ENCODE assay signal across 20 cellular contexts in genomic region chr13:46267166-46267565, GRCh38. TPM values are rescaled to one million over a fixed set of nuclear protein-coding genes. Genes with fewer than 3 reads are reported as not detected.
DNase-seq lines count a peak whose midpoint lies in the region; ATAC-seq, FAIRE-seq and TF ChIP-seq lines count a peak whose summit lies in the region.
"Had no signal": no experiment of that assay in that cellular context is flagged by ENCODE, and none has a peak within 500 bp of the region (broad histone marks: within the 10 kb centered on the region; RNA-seq: fewer than 3 reads in every experiment).

No MANE protein-coding gene starts in this region.

- TF ChIP-seq POLR2A in GM12878 (IDR thresholded peaks at IDR 0.05; ENCODE audit: low read depth, low read length) (no peak), sigmoid colon (IDR thresholded peaks at IDR 0.05) (no peak)

- no peaks in the 10 kb centered on the region for H3K4me1 Mint-ChIP-seq in progenitor cell of endocrine pancreas (ENCODE audit: low read depth)
- H3K4me1 Mint-ChIP-seq: CD4-positive, alpha-beta memory T cell had no signal

- H3K79me1 ChIP-seq in trophoblast cell (ENCODE audit: low read length) = no peaks in the 10 kb centered on the region

- SMC1A ChIA-PET in GM12878 (lab: Charles Lee; ENCODE audit: uncharacterized antibody, unreplicated experiment) = no interaction called here

- RAD21 ChIA-PET in GM12878 (lab: Charles Lee; ENCODE audit: unreplicated experiment) = no interaction called here

- DNase-seq in NCI-H226 = peak; percentile 5
- DNase-seq in GM12878 (ENCODE audit: low read depth, low spot score) = no peak
- DNase-seq in epithelial cell of proximal tubule (ENCODE audit: low read depth) = peak; percentile 1
- DNase-seq in trophoblast cell = peak; percentile 68 to 85
- DNase-seq in T-helper 1 cell = no peak
- DNase-seq in sigmoid colon = no peak
- DNase-seq in NCI-H345 treated with DMSO at 0.1 percent for 48 hours (lab: John Stamatoyannopoulos, UW; ENCODE audit: unreplicated experiment) = no peak
- no peak for DNase-seq in progenitor cell of endocrine pancreas (ENCODE audit: low spot score, unreplicated experiment)
- DNase-seq: C1 segment of cervical spinal cord; Calu3; CD4-positive, alpha-beta memory T cell; COR-L47; DMS53; DMS79 treated with DMSO at 0.1 percent for 48 hours; GOT3; HFFc6 had no signal

- H4K12ac ChIP-seq in trophoblast cell (ENCODE audit: low read depth, low read length) = no peak overlapping the region

- H3K27me3 Mint-ChIP-seq in progenitor cell of endocrine pancreas = no peaks in the 10 kb centered on the region

- H3K36me3 ChIP-seq in GM12878 (ENCODE audit: control insufficient read depth in 2 of 2, insufficient read depth in 2 of 2, low read length in 1 of 2) = no peaks in the 10 kb centered on the region
- H3K36me3 ChIP-seq in trophoblast cell (ENCODE audit: control insufficient read depth in 1 of 2, insufficient read depth in 2 of 2, low read length in 2 of 2) = no peaks in the 10 kb centered on the region
- no peaks in the 10 kb centered on the region for H3K36me3 ChIP-seq in sigmoid colon
- H3K36me3 ChIP-seq: HAP-1 had no signal

- no peak overlapping the region for H3K4me3 Mint-ChIP-seq in progenitor cell of endocrine pancreas (ENCODE audit: low read depth)
- H3K4me3 Mint-ChIP-seq: CD4-positive, alpha-beta memory T cell; HFFc6 had no signal

- no peak overlapping the region for H4K8ac ChIP-seq in trophoblast cell (ENCODE audit: low read depth, low read length)

- H3K14ac ChIP-seq in trophoblast cell (ENCODE audit: low read length) = no peak overlapping the region

- H4K20me1 ChIP-seq in GM12878 (ENCODE audit: control insufficient read depth, insufficient read depth) = no peaks in the 10 kb centered on the region

- BruUV-seq in GM12878 (replicated peaks; lab: Mats Ljungman, UMichigan) = no TSS peak

- H2BK5ac ChIP-seq in trophoblast cell (ENCODE audit: low read depth, low read length, poor library complexity) = no peak overlapping the region

- no peak overlapping the region for H3K4ac ChIP-seq in trophoblast cell (ENCODE audit: low read depth, low read length)

- H3K23ac ChIP-seq in trophoblast cell (ENCODE audit: low read length) = no peak overlapping the region

- H3K4me1 ChIP-seq in GM12878 (ENCODE audit: control insufficient read depth, insufficient read depth, low read length) (no peaks in the 10 kb centered on the region), trophoblast cell (ENCODE audit: control insufficient read depth in 1 of 2, insufficient read depth in 2 of 2, low read length in 2 of 2) (peaks cover 2 to 4% of the 10 kb centered on the region in 2 experiments), sigmoid colon (no peaks in the 10 kb centered on the region)

- CTCF ChIA-PET in GM12878 (lab: Yijun Ruan, JAX) = interaction anchor here (0.8 kb wide), 1 partner anchor 21 kb away, joined by 3 read pairs; no protein-coding TSS in a partner anchor

- TF ChIP-seq CTCF in GM12878 (IDR thresholded peaks at IDR 0.05 in 2 of 3, conservative IDR thresholded peaks at IDR 0.05 in 1 of 3; ENCODE audit: control insufficient read depth in 2 of 3, extremely low read depth in 1 of 3, insufficient read depth in 1 of 3, low read depth in 3 of 3, low read length in 3 of 3) (no peak), epithelial cell of proximal tubule (conservative IDR thresholded peaks at IDR 0.05; ENCODE audit: low read depth, low read length) (no peak), sigmoid colon (IDR thresholded peaks at IDR 0.05) (no peak), progenitor cell of endocrine pancreas (IDR thresholded peaks at IDR 0.05; ENCODE audit: unreplicated experiment) (no peak)

- 50% methylated on average over 2 of the region's 2 CpGs for WGBS in GM12878 (ENCODE audit: insufficient coverage, insufficient replicate concordance, low lambda C conversion rate, missing lambda C conversion rate)
- WGBS in trophoblast cell (ENCODE audit: extremely low coverage, insufficient coverage, insufficient read length) = no CpG with 5 or more reads among the region's 2 CpGs
- 81 to 93% methylated on average over 2 of the region's 2 CpGs for WGBS in sigmoid colon, 2 donors

- ATAC-seq in GM12878 = no peak

- TF ChIP-seq EP300 in GM12878 (IDR thresholded peaks at IDR 0.05; ENCODE audit: borderline replicate concordance in 1 of 2, control insufficient read depth in 1 of 2, low read depth in 2 of 2, low read length in 2 of 2) (no peak), sigmoid colon (IDR thresholded peaks at IDR 0.05) (no peak)

- H3K27ac Mint-ChIP-seq in progenitor cell of endocrine pancreas = no peak overlapping the region
- H3K27ac Mint-ChIP-seq: CD4-positive, alpha-beta memory T cell; HFFc6 had no signal

- no peaks in the 10 kb centered on the region for H3K36me3 Mint-ChIP-seq in progenitor cell of endocrine pancreas (ENCODE audit: insufficient read depth)
- H3K36me3 Mint-ChIP-seq: CD4-positive, alpha-beta memory T cell had no signal

- H3K4me3 ChIP-seq in GM12878 (no peak overlapping the region), epithelial cell of proximal tubule (ENCODE audit: low read depth, low read length) (no peak overlapping the region), trophoblast cell (ENCODE audit: low read depth, low read length) (no peak overlapping the region), sigmoid colon (no peak overlapping the region)
- H3K4me3 ChIP-seq: HAP-1 had no signal

- no peaks in the 10 kb centered on the region for H3K9me3 Mint-ChIP-seq in progenitor cell of endocrine pancreas (ENCODE audit: low read depth)
- H3K9me3 Mint-ChIP-seq: CD4-positive, alpha-beta memory T cell; HFFc6 had no signal

- in situ Hi-C loops in GM12878 (cut with MboI) = no loop called here

- peak; percentile 64 for FAIRE-seq in GM12878 (lab: Jason Lieb, UNC)
- FAIRE-seq: G401.6, H54 had no signal

- H3K9me3 ChIP-seq in GM12878 (replicated peaks; ENCODE audit: control insufficient read depth, insufficient read depth, low read length) (no peaks in the 10 kb centered on the region), trophoblast cell (ENCODE audit: insufficient read depth, low read depth, low read length) (no peaks in the 10 kb centered on the region), sigmoid colon (no peaks in the 10 kb centered on the region)
- H3K9me3 ChIP-seq: HAP-1 had no signal

- TF ChIP-seq RAD21 in GM12878 (IDR thresholded peaks at IDR 0.05; ENCODE audit: insufficient read depth, low read depth, low read length) = no peak

- H3K18ac ChIP-seq in trophoblast cell (ENCODE audit: low read length) = no peak overlapping the region

- POLR2A ChIA-PET in GM12878 (lab: Charles Lee) = no interaction called here

- H3K27me3 ChIP-seq in GM12878 (replicated peaks in 1 of 2; ENCODE audit: control insufficient read depth in 2 of 2, insufficient read depth in 2 of 2, low read length in 1 of 2) = no peaks in the 10 kb centered on the region; a peak in 3 of 4 replicates
- H3K27me3 ChIP-seq in trophoblast cell (ENCODE audit: insufficient read depth, low read length) = no peaks in the 10 kb centered on the region
- H3K27me3 ChIP-seq in sigmoid colon = no peaks in the 10 kb centered on the region

- no peak overlapping the region for H2AFZ ChIP-seq in GM12878 (ENCODE audit: control insufficient read depth, low read depth, low read length)
- H2AFZ ChIP-seq in trophoblast cell (ENCODE audit: insufficient read depth, low read length, poor library complexity) = no peak overlapping the region

- no peak overlapping the region for H2BK12ac ChIP-seq in trophoblast cell (ENCODE audit: low read length)

- H2AK5ac ChIP-seq in trophoblast cell (ENCODE audit: low read length) = no peak overlapping the region

- H4K91ac ChIP-seq in trophoblast cell (ENCODE audit: low read depth, low read length) = no peak overlapping the region

- no peak overlapping the region for H2BK120ac ChIP-seq in trophoblast cell (ENCODE audit: insufficient read depth, low read length, poor library complexity)

- H3K27ac ChIP-seq in GM12878 (ENCODE audit: control insufficient read depth, insufficient read depth) (no peak overlapping the region), trophoblast cell (ENCODE audit: low read depth, low read length) (no peak overlapping the region), sigmoid colon (no peak overlapping the region)

- H3K9ac ChIP-seq in GM12878 (ENCODE audit: control insufficient read depth, insufficient read depth, low read length) (no peak overlapping the region), trophoblast cell (ENCODE audit: low read length) (no peak overlapping the region)

- H3K4me2 ChIP-seq in GM12878 (ENCODE audit: control insufficient read depth, insufficient read depth) = no peak overlapping the region
- H3K4me2 ChIP-seq in trophoblast cell (ENCODE audit: low read length) = no peak overlapping the region

- H3K79me2 ChIP-seq in GM12878 (ENCODE audit: control insufficient read depth, insufficient read depth, low read length) = no peaks in the 10 kb centered on the region
- H3K79me2 ChIP-seq in trophoblast cell (ENCODE audit: control insufficient read depth, insufficient read depth, low read length, poor library complexity) = no peaks in the 10 kb centered on the region

- intact Hi-C loops in GM12878 (cut with micrococcal nuclease; ENCODE audit: unreplicated experiment) = no loop called here
- intact Hi-C loops in sigmoid colon (cut with DNase I) = no loop called here

TF ChIP-seq in GM12878, 131 proteins besides CTCF, POLR2A, EP300 and RAD21:
- TF ChIP-seq MYB (IDR thresholded peaks at IDR 0.05; ENCODE audit: borderline replicate concordance, low read depth, low read length) = no peak
- TF ChIP-seq EED (IDR thresholded peaks at IDR 0.05; ENCODE audit: low read depth) = no peak
- no peak for TF ChIP-seq SREBF1 (IDR thresholded peaks at IDR 0.05; ENCODE audit: low read length)

RNA-seq across cellular contexts. Expression of gene LRRC63, which starts 55.4 kb away (rescaled TPM):
- total RNA-seq in GM12878 (2013; cell fraction: nucleolus; rRNA removed) = 1.0 and 1.9 TPM in 2 replicates
- total RNA-seq in GM12878 (2014; rRNA removed) (0.34 and 1.0 TPM in 2 replicates), GM12878 (2014; rRNA removed; fragmentation: Illumina TruSeq; extraction: Trizol) (0.98 and 1.2 TPM in 2 replicates), GM12878 (2021) (0.51 and 0.56 TPM in 2 replicates), epithelial cell of proximal tubule (not detected in 2 replicates), sigmoid colon (not detected), progenitor cell of endocrine pancreas (0.24 and 0.42 TPM in 2 replicates)
- polyA plus RNA-seq in GM12878 (2011; ENCODE audit: low read depth) = not detected
- polyA plus RNA-seq in GM12878 (2011; rRNA removed) (0.04 TPM in 1 of 2 replicates, not detected in the other), GM12878 (2014; fragmentation: Illumina TruSeq; extraction: Trizol) (0.88 and 1.3 TPM in 2 replicates), GM12878 (2014; fragmentation: Nextera tagmentation; extraction: Ambion mirVana) (under 1 TPM; 0.40 to 0.76 TPM), GM12878 (2014; rRNA removed) (0.61 and 0.78 TPM in 2 replicates), GM12878 (2016; fragmentation: Nextera tagmentation; extraction: Ambion mirVana) (under 1 TPM; 0.56 to 0.92 TPM), sigmoid colon (not detected)
- polyA plus RNA-seq in GM12878 (2011; cell fraction: cytosol; rRNA removed) = not detected in 2 replicates
- not detected in 2 replicates for polyA plus RNA-seq in GM12878 (2011; cell fraction: nucleus; rRNA removed)
- 0.14 and 0.17 TPM in 2 replicates for polyA plus RNA-seq in GM12878 (2012)
- not detected in 2 replicates for polyA minus RNA-seq in GM12878 (2011; rRNA and poly(A)+ RNA removed)
- polyA minus RNA-seq in GM12878 (2011; cell fraction: cytosol; rRNA and poly(A)+ RNA removed) = not detected in 2 replicates
- polyA minus RNA-seq in GM12878 (2011; cell fraction: nucleus; rRNA and poly(A)+ RNA removed) = not detected in 2 replicates
- 0.19 and 0.24 TPM in 2 replicates for polyA plus RNA-seq in trophoblast cell (2013)
- total RNA-seq: HFFc6 had no signal
- polyA plus RNA-seq: BJ had no signal

Comparison
In these comparisons a context has a peak if more than half of its experiments do, and no peak if none do; other contexts are left out.
1. DNase-seq: peak in NCI-H226 (single experiment), epithelial cell of proximal tubule (single experiment) and trophoblast cell (2 of 2); none in GM12878 (single experiment), T-helper 1 cell (0 of 5), sigmoid colon (single experiment), NCI-H345 treated with DMSO at 0.1 percent for 48 hours (single experiment) and progenitor cell of endocrine pancreas (single experiment).